Comparison of ENCODE assay signal across 19 cellular contexts in the genomic region with DNA sequence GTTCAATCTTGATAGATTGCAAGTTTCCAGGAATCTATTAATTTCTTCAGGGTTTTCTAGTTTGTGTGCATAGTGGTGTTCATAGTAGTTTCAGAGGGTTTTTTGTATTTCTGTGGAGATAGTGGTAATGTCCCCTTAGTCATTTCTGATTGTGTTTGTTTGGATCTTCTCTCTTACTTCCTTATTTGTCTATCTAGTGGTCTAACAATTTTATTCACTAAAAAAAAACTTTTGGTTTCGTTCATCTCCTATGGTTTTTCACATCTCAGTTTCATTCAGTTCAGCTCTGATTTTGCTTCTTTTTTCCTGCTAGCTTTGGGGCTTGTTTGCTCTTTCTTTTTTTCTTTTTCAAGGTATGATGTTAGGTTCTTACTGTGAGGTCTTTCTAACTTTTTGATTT.
DNase-seq lines count a peak whose midpoint lies in the region; ATAC-seq lines count a peak whose summit lies in the region.
"Had no signal": no experiment of that assay in that cellular context is flagged by ENCODE, and none has a peak within 500 bp of the region (broad histone marks: within the 10 kb centered on the region; RNA-seq: fewer than 3 reads in every experiment).

No MANE protein-coding gene starts in this region.

- DNase-seq in RKO (ENCODE audit: low spot score) (no peak), cardiac septum (ENCODE audit: low spot score) (no peak), NCI-H2227 (lab: John Stamatoyannopoulos, UW; ENCODE audit: unreplicated experiment) (no peak), cortex of kidney (lab: John Stamatoyannopoulos, UW) (no peak)
- DNase-seq: activated naive CD4-positive, alpha-beta T cell; COR-L47; IMR-90; kidney; MV-4-11; NCI-H2081 treated with DMSO at 0.1 percent for 48 hours; Peyer's patch; sigmoid colon; stimulated activated CD4-positive, alpha-beta T cell treated with anti-CD3 and anti-CD28 coated beads, Interleukin-2, amount 100 ng/mL, for 48 hours; stimulated activated CD8-positive, alpha-beta memory T cell treated with anti-CD3 and anti-CD28 coated beads, Interleukin-4, amount 100 ng/mL, for 48 hours; upper lobe of right lung had no signal

- intact Hi-C loops in cardiac septum (cut with DNase I) = no loop called here

- ATAC-seq in GM18519 (IDR thresholded peaks at IDR 0.05; ENCODE audit: low FRiP score, unreplicated experiment) = peak; percentile 93
- ATAC-seq in GM21360 (IDR thresholded peaks at IDR 0.05; ENCODE audit: unreplicated experiment) = peak; percentile 90
- ATAC-seq in HG02884 (IDR thresholded peaks at IDR 0.05; ENCODE audit: unreplicated experiment) = peak; percentile 89
- peak; percentile 68 for ATAC-seq in HG03460 (IDR thresholded peaks at IDR 0.05; ENCODE audit: unreplicated experiment)
- ATAC-seq: upper lobe of right lung had no signal
